ENCODE assay signal across 27 cellular contexts in genomic region chr10:130541090-130541489, GRCh38.
"Had no signal": no experiment of that assay in that cellular context is flagged by ENCODE, and none has a peak within 500 bp of the region (broad histone marks: within the 10 kb centered on the region; RNA-seq: fewer than 3 reads in every experiment).

No MANE protein-coding gene starts in this region.

- H3K27ac ChIP-seq: colonic mucosa, coronary artery, dorsolateral prefrontal cortex, epithelial cell of prostate, esophagus squamous epithelium, foreskin keratinocyte, gastrocnemius medialis, gastroesophageal sphincter, heart left ventricle, heart right ventricle had no signal

- H3K9me3 ChIP-seq: colonic mucosa, esophagus squamous epithelium, gastrocnemius medialis had no signal

- H3K36me3 ChIP-seq: colonic mucosa, esophagus squamous epithelium, gastrocnemius medialis, gastroesophageal sphincter, heart left ventricle, heart right ventricle had no signal

- DNase-seq: colonic mucosa; cortex of kidney; dermis blood vessel endothelial cell; dorsolateral prefrontal cortex; effector CD4-positive, alpha-beta T cell; effector CD8-positive, alpha-beta T cell; effector memory CD4-positive, alpha-beta T cell; effector memory CD8-positive, alpha-beta T cell; endodermal cell; erythroblast; esophagus squamous epithelium; foreskin fibroblast; foreskin keratinocyte; foreskin melanocyte; gastrocnemius medialis; glutamatergic neuron; head of caudate nucleus; heart left ventricle; heart right ventricle had no signal

- H3K27me3 ChIP-seq: colonic mucosa, foreskin keratinocyte had no signal

- H3K4me1 ChIP-seq: colonic mucosa, esophagus squamous epithelium, foreskin keratinocyte, gastrocnemius medialis, gastroesophageal sphincter, heart left ventricle, heart right ventricle had no signal

- FAIRE-seq: colon, endometrium, endothelial cell of umbilical vein, frontal cortex had no signal

- H3K4me3 ChIP-seq: colonic mucosa, coronary artery, dorsolateral prefrontal cortex, esophagus squamous epithelium, gastrocnemius medialis, gastroesophageal sphincter, heart left ventricle, heart right ventricle had no signal

- ATAC-seq: effector memory CD8-positive, alpha-beta T cell; esophagus mucosa; foreskin keratinocyte; gastrocnemius medialis; gastroesophageal sphincter; heart left ventricle; heart right ventricle had no signal
